ENCODE assay signal across 8 cellular contexts in genomic region chr2:201070966-201071304, GRCh38. TPM values are rescaled to one million over a fixed set of nuclear protein-coding genes. Genes with fewer than 3 reads are reported as not detected.
DNase-seq lines count a peak whose midpoint lies in the region; ATAC-seq, FAIRE-seq and TF ChIP-seq lines count a peak whose summit lies in the region.

No MANE protein-coding gene starts in this region.

- no peak for FAIRE-seq in pancreas (lab: Jason Lieb, UNC)

- no peak for TF ChIP-seq RAD21 in SK-N-SH (IDR thresholded peaks at IDR 0.05; ENCODE audit: low read length)

- peak overlapping the region; percentile 96 for H3K9ac ChIP-seq in SK-N-SH

- DNase-seq in SK-N-SH: no peak
- no peak for DNase-seq in esophagus squamous epithelium (lab: John Stamatoyannopoulos, UW)
- no peak for DNase-seq in pancreas

- H3F3A ChIP-seq in SK-N-SH (replicated peaks; ENCODE audit: insufficient read depth): peaks cover under 1% of the 10 kb centered on the region

- H3K4me2 ChIP-seq in SK-N-SH: peak overlapping the region; percentile 92

- ATAC-seq in GM19438 (IDR thresholded peaks at IDR 0.05; ENCODE audit: low read depth, unreplicated experiment) (peak; percentile 8), pancreas (peak in 3 of 4 donors; percentile 17 to 29 (median 26)), GM18907 (IDR thresholded peaks at IDR 0.05; ENCODE audit: unreplicated experiment) (no peak), GM19328 (IDR thresholded peaks at IDR 0.05; ENCODE audit: unreplicated experiment) (no peak), GM21723 (IDR thresholded peaks at IDR 0.05; ENCODE audit: unreplicated experiment) (no peak)

- H3K4me3 ChIP-seq in ACC112 (ENCODE audit: low read depth, low read length) (peak overlapping the region; percentile 94), SK-N-SH (ENCODE audit: low read depth in 2 of 2, low read length in 1 of 2) (peak overlapping the region; percentile 88 to 98), esophagus squamous epithelium (peak overlapping the region; percentile 78 to 98 (median 90)), pancreas (peak overlapping the region; percentile 63 to 96 (median 91))

- no peaks in the 10 kb centered on the region; the same call in 1 of the 2 replicates for H4K20me1 ChIP-seq in SK-N-SH (ENCODE audit: insufficient read depth)

- no peak for TF ChIP-seq EP300 in SK-N-SH (IDR thresholded peaks at IDR 0.05; ENCODE audit: borderline replicate concordance in 1 of 2, low read depth in 1 of 2, low read length in 1 of 2)

- H3K9me2 ChIP-seq in SK-N-SH: no peaks in the 10 kb centered on the region

- no peak for TF ChIP-seq POLR2A in esophagus squamous epithelium (IDR thresholded peaks at IDR 0.05)

- CTCF ChIA-PET in SK-N-SH (lab: Yijun Ruan, JAX): interaction anchor here (0.6 to 5.1 kb wide), 7 partner anchors 13 to 169 kb away, joined by 3 to 58 read pairs (median 30); partner anchors contain the start of gene ORC2

- POLR2A ChIA-PET in SK-N-SH (lab: Yijun Ruan, JAX): no interaction called here

- 2% methylated on average over 6 of the region's 6 CpGs for WGBS in SK-N-SH (ENCODE audit: low lambda C conversion rate)
- 0 to 1% methylated on average over 6 of the region's 6 CpGs for WGBS in esophagus squamous epithelium, 2 donors
- WGBS in pancreas, 2 donors: 0 to 1% methylated on average over 6 of the region's 6 CpGs

- H3K27ac ChIP-seq in ACC112 (ENCODE audit: low read depth, low read length) (peak overlapping the region; percentile 20; the same call in 1 of the 2 replicates), SK-N-SH (ENCODE audit: low read depth in 2 of 2, low read length in 1 of 2) (peak overlapping the region in 1 of 2 experiments; percentile 86; a peak in 2 of 4 replicates), esophagus squamous epithelium (peak overlapping the region; percentile 91 to 97 (median 94)), pancreas (peak overlapping the region; percentile 81 to 88 (median 86))

- H3K27me3 ChIP-seq in ACC112 (ENCODE audit: insufficient read depth, low read length) (no peaks in the 10 kb centered on the region), SK-N-SH (ENCODE audit: insufficient read depth) (no peaks in the 10 kb centered on the region), esophagus squamous epithelium (no peaks in the 10 kb centered on the region), pancreas (no peaks in the 10 kb centered on the region)

- H3K79me2 ChIP-seq in ACC112 (ENCODE audit: control insufficient read depth, insufficient read depth, low read length, unreplicated experiment): peaks cover 77% of the 10 kb centered on the region
- H3K79me2 ChIP-seq in SK-N-SH (ENCODE audit: insufficient read depth): peaks cover 99% of the 10 kb centered on the region

- no peaks in the 10 kb centered on the region for H3K9me3 ChIP-seq in SK-N-SH
- no peaks in the 10 kb centered on the region for H3K9me3 ChIP-seq in esophagus squamous epithelium
- H3K9me3 ChIP-seq in pancreas: no peaks in the 10 kb centered on the region

- H2AFZ ChIP-seq in ACC112 (ENCODE audit: low read length, unreplicated experiment) (peak overlapping the region; percentile 81), SK-N-SH (ENCODE audit: low read depth) (peak overlapping the region; percentile 95)

- intact Hi-C loops in esophagus squamous epithelium (cut with DNase I) (no loop called here), pancreas (cut with DNase I) (no loop called here)

- H3K4me1 ChIP-seq in ACC112 (ENCODE audit: control insufficient read depth, insufficient read depth, low read length, unreplicated experiment): peaks cover 23% of the 10 kb centered on the region
- H3K4me1 ChIP-seq in SK-N-SH (ENCODE audit: control insufficient read depth in 1 of 2, insufficient read depth in 2 of 2, low read depth in 1 of 2, low read length in 1 of 2): peaks cover 7 to 12% of the 10 kb centered on the region in 2 experiments; a peak in 3 of 4 replicates
- peaks cover 31 to 84% (median 41%) of the 10 kb centered on the region in 3 donors for H3K4me1 ChIP-seq in esophagus squamous epithelium
- peaks cover 9 to 31% (median 23%) of the 10 kb centered on the region in 3 donors for H3K4me1 ChIP-seq in pancreas

- TF ChIP-seq CTCF in SK-N-SH (IDR thresholded peaks at IDR 0.05) (no peak), esophagus squamous epithelium (IDR thresholded peaks at IDR 0.05) (no peak), pancreas (IDR thresholded peaks at IDR 0.05) (no peak)

- H3K36me3 ChIP-seq in ACC112 (ENCODE audit: insufficient read depth, low read length) (no peaks in the 10 kb centered on the region), SK-N-SH (replicated peaks in 1 of 2; ENCODE audit: control insufficient read depth in 1 of 2, insufficient read depth in 2 of 2, low read length in 1 of 2) (peaks cover 0 to 8% of the 10 kb centered on the region in 2 experiments), esophagus squamous epithelium (no peaks in the 10 kb centered on the region), pancreas (no peaks in the 10 kb centered on the region)

TF ChIP-seq in SK-N-SH, 30 proteins besides CTCF, POLR2A, EP300 and RAD21:
- TF ChIP-seq, protein P1, sequence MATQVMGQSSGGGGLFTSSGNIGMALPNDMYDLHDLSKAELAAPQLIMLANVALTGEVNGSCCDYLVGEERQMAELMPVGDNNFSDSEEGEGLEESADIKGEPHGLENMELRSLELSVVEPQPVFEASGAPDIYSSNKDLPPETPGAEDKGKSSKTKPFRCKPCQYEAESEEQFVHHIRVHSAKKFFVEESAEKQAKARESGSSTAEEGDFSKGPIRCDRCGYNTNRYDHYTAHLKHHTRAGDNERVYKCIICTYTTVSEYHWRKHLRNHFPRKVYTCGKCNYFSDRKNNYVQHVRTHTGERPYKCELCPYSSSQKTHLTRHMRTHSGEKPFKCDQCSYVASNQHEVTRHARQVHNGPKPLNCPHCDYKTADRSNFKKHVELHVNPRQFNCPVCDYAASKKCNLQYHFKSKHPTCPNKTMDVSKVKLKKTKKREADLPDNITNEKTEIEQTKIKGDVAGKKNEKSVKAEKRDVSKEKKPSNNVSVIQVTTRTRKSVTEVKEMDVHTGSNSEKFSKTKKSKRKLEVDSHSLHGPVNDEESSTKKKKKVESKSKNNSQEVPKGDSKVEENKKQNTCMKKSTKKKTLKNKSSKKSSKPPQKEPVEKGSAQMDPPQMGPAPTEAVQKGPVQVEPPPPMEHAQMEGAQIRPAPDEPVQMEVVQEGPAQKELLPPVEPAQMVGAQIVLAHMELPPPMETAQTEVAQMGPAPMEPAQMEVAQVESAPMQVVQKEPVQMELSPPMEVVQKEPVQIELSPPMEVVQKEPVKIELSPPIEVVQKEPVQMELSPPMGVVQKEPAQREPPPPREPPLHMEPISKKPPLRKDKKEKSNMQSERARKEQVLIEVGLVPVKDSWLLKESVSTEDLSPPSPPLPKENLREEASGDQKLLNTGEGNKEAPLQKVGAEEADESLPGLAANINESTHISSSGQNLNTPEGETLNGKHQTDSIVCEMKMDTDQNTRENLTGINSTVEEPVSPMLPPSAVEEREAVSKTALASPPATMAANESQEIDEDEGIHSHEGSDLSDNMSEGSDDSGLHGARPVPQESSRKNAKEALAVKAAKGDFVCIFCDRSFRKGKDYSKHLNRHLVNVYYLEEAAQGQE (IDR thresholded peaks at IDR 0.05; ENCODE audit: low read depth, low read length): no peak
- no peak for TF ChIP-seq POLR2AphosphoS5 (IDR thresholded peaks at IDR 0.05; ENCODE audit: low read depth, low read length)
- TF ChIP-seq FOXJ3 (CRISPR knock-in tag; IDR thresholded peaks at IDR 0.05): no peak
- no peak for TF ChIP-seq CHD2 (IDR thresholded peaks at IDR 0.05; ENCODE audit: low read length, partially characterized antibody)
- no peak for TF ChIP-seq RCOR1 (IDR thresholded peaks at IDR 0.05; ENCODE audit: low read length)
TF ChIP-seq in SK-N-SH: peak in this region for 0.

RNA-seq across cellular contexts. Expression of gene HYCC2, which starts 0.5 kb away (rescaled TPM):
- polyA plus RNA-seq in SK-N-SH (2012; rRNA removed) (1.2 and 1.8 TPM in 2 replicates), pancreas (1 to 10 TPM; 4.2 to 4.7 TPM)
- polyA plus RNA-seq in SK-N-SH (2012; cell fraction: cytosol; rRNA removed): 1.5 TPM in 2 replicates
- 1.7 and 3.5 TPM in 2 replicates for polyA plus RNA-seq in SK-N-SH (2012; cell fraction: nucleus; rRNA removed)
- total RNA-seq in esophagus squamous epithelium (10 to 100 TPM in 2 of 4 donors, 1 to 10 TPM in 2; 9.1 to 20.7 (median 11.2) TPM), pancreas (10 to 100 TPM in 3 of 6 donors, 1 to 10 TPM in 3; 7.2 to 14.5 (median 9.6) TPM)

RNA-seq across cellular contexts. Expression of gene NDUFB3, which starts 0.9 kb away (rescaled TPM):
- 55.9 and 73.7 TPM in 2 replicates for polyA plus RNA-seq in SK-N-SH (2012; rRNA removed)
- 102 and 168 TPM in 2 replicates for polyA plus RNA-seq in SK-N-SH (2012; cell fraction: cytosol; rRNA removed)
- polyA plus RNA-seq in SK-N-SH (2012; cell fraction: nucleus; rRNA removed): 7.4 and 21.1 TPM in 2 replicates
- total RNA-seq in esophagus squamous epithelium: 100 to 1,000 TPM in 1 of 4 donors, 10 to 100 TPM in 3; 63.6 to 111 (median 77.3) TPM
- 10 to 100 TPM; 14.8 to 36.7 (median 26.6) TPM for total RNA-seq in pancreas
- 10 to 100 TPM; 23.2 to 42.5 TPM for polyA plus RNA-seq in pancreas

RNA-seq across cellular contexts. Expression of gene CFLAR, which starts 45.0 kb away (rescaled TPM):
- 23.7 and 32.6 TPM in 2 replicates for polyA plus RNA-seq in SK-N-SH (2012; rRNA removed)
- polyA plus RNA-seq in SK-N-SH (2012; cell fraction: cytosol; rRNA removed): 23.3 and 30.1 TPM in 2 replicates
- 63.1 and 81.3 TPM in 2 replicates for polyA plus RNA-seq in SK-N-SH (2012; cell fraction: nucleus; rRNA removed)
- 100 to 1,000 TPM in 2 of 4 donors, 10 to 100 TPM in 2; 71.9 to 132 (median 114) TPM for total RNA-seq in esophagus squamous epithelium
- 100 to 1,000 TPM in 1 of 6 donors, 10 to 100 TPM in 5; 37.0 to 101 (median 56.6) TPM for total RNA-seq in pancreas
- 10 to 100 TPM; 34.6 to 37.1 TPM for polyA plus RNA-seq in pancreas

Comparison
In these comparisons a context has a peak if more than half of its experiments do, and no peak if none do; other contexts are left out.
1. ATAC-seq: peak in GM19438 (single experiment) and pancreas (3 of 4); none in GM18907 (single experiment), GM19328 (single experiment) and GM21723 (single experiment).
2. Peak in every context shown above with its lines, with median percentiles within 50 percentile points of each other: H3K4me3 ChIP-seq.